ENCODE assay signal across 8 cellular contexts in the genomic region with DNA sequence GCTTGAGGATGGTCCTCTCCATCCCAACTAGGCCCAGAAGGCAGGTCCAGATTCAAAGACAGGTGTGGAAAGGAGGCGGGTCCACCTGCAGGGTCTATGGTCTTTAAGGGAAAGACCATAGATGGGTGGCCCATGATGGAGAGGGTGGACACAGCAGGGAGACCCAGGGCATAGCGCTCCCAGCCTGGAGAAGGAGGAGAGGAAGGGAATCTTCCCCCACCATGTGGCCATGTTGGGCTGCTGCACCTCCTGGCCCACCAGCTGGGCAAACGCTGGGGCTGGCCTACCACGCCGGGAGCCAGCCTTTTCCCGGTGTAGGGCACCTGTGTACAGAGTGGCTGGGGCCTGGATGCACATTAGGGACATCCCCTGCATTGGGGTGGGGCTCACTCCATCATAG.
DNase-seq lines count a peak whose midpoint lies in the region; ATAC-seq and TF ChIP-seq lines count a peak whose summit lies in the region.

No MANE protein-coding gene starts in this region.

- no peaks in the 10 kb centered on the region for H3K36me3 Mint-ChIP-seq in neural progenitor cell

- H3K27me3 ChIP-seq in neural progenitor cell, result no peaks in the 10 kb centered on the region

- H3K27ac Mint-ChIP-seq in neural progenitor cell, result no peak overlapping the region

- peaks cover 13% of the 10 kb centered on the region for H3K9me3 Mint-ChIP-seq in neural progenitor cell

- peaks cover 6% of the 10 kb centered on the region for H3K4me1 Mint-ChIP-seq in neural progenitor cell

- H3K79me2 ChIP-seq in neural progenitor cell (ENCODE audit: low read depth), result no peaks in the 10 kb centered on the region

- H3K4me1 ChIP-seq in neural progenitor cell, result peaks cover 18% of the 10 kb centered on the region

- H2AFZ ChIP-seq in neural progenitor cell (replicated peaks), result no peak overlapping the region

- H3K9ac ChIP-seq in neural progenitor cell, result no peak overlapping the region

- no peak overlapping the region for H3K27ac ChIP-seq in neural progenitor cell

- no peak overlapping the region for H3K4me3 Mint-ChIP-seq in neural progenitor cell

- DNase-seq in GM12864 (ENCODE audit: low read depth) (no peak), NCI-H526 (lab: John Stamatoyannopoulos, UW) (peak; percentile 9 to 88), epithelial cell of esophagus (ENCODE audit: low read depth) (peak; percentile 5), neural progenitor cell (ENCODE audit: low spot score) (peak; percentile 77), NCI-H2227 treated with DMSO at 0.1 percent for 48 hours (lab: John Stamatoyannopoulos, UW) (no peak), activated gamma-delta T cell treated with Interleukin-2 at 50 U/mL for 16 hours (no peak)
- no peak for DNase-seq in effector CD8-positive, alpha-beta T cell (lab: John Stamatoyannopoulos, UW)

- H3F3A ChIP-seq in neural progenitor cell (ENCODE audit: low read depth), result no peaks in the 10 kb centered on the region

- no peak for ATAC-seq in GM18520 (IDR thresholded peaks at IDR 0.05; ENCODE audit: unreplicated experiment)

- H3K27me3 Mint-ChIP-seq in neural progenitor cell (ENCODE audit: insufficient read depth, low read depth), result peaks cover 4% of the 10 kb centered on the region

- H3K9me3 ChIP-seq in neural progenitor cell (ENCODE audit: low read depth), result no peaks in the 10 kb centered on the region

- no peaks in the 10 kb centered on the region for H4K20me1 ChIP-seq in neural progenitor cell (ENCODE audit: low read depth)

- TF ChIP-seq CTCF in GM12864 (IDR thresholded peaks at IDR 0.05; ENCODE audit: low read depth, low read length, missing control alignments) (peak; percentile 65), epithelial cell of esophagus (IDR thresholded peaks at IDR 0.05; ENCODE audit: insufficient read depth, low read depth, low read length, missing control alignments) (peak; percentile 40), neural progenitor cell (IDR thresholded peaks at IDR 0.05) (peak; percentile 70)

- H3K4me3 ChIP-seq in GM12864 (ENCODE audit: low read depth, low read length) (no peak overlapping the region), epithelial cell of esophagus (ENCODE audit: low read length) (no peak overlapping the region), neural progenitor cell (no peak overlapping the region)

- H3K4me2 ChIP-seq in neural progenitor cell, result no peak overlapping the region

- no peaks in the 10 kb centered on the region for H3K36me3 ChIP-seq in neural progenitor cell

Comparison
In these comparisons a context has a peak if more than half of its experiments do, and no peak if none do; other contexts are left out.
1. DNase-seq: peak in NCI-H526 (2 of 2), epithelial cell of esophagus (single experiment) and neural progenitor cell (single experiment); none in GM12864 (single experiment), NCI-H2227 treated with DMSO at 0.1 percent for 48 hours (single experiment), activated gamma-delta T cell treated with Interleukin-2 at 50 U/mL for 16 hours (single experiment) and effector CD8-positive, alpha-beta T cell (single experiment).
2. Peak in every context shown above with its lines, with median percentiles within 50 percentile points of each other: CTCF ChIP-seq.